Comparison of ENCODE assay signal across 2 cellular contexts in genomic region chr3:44132593-44132992, GRCh38.
TF ChIP-seq lines count a peak whose summit lies in the region.

No MANE protein-coding gene starts in this region.

TF ChIP-seq in IMR-90, 13 proteins besides CTCF, POLR2A, EP300 and RAD21:
- TF ChIP-seq ELK1 (IDR thresholded peaks at IDR 0.05; ENCODE audit: borderline replicate concordance, low read depth, low read length) = no peak
- peak; percentile 56 for TF ChIP-seq MAFK (IDR thresholded peaks at IDR 0.05; ENCODE audit: low read depth, low read length)
TF ChIP-seq in IMR-90: peak in this region for 1.

TF ChIP-seq in neural cell, 6 proteins besides CTCF, POLR2A, EP300 and RAD21 (continued from another document):
- TF ChIP-seq EZH2 (IDR thresholded peaks at IDR 0.05; ENCODE audit: borderline replicate concordance, insufficient read depth, low read length, poor library complexity, severe bottlenecking) = no peak
- TF ChIP-seq, protein P1, sequence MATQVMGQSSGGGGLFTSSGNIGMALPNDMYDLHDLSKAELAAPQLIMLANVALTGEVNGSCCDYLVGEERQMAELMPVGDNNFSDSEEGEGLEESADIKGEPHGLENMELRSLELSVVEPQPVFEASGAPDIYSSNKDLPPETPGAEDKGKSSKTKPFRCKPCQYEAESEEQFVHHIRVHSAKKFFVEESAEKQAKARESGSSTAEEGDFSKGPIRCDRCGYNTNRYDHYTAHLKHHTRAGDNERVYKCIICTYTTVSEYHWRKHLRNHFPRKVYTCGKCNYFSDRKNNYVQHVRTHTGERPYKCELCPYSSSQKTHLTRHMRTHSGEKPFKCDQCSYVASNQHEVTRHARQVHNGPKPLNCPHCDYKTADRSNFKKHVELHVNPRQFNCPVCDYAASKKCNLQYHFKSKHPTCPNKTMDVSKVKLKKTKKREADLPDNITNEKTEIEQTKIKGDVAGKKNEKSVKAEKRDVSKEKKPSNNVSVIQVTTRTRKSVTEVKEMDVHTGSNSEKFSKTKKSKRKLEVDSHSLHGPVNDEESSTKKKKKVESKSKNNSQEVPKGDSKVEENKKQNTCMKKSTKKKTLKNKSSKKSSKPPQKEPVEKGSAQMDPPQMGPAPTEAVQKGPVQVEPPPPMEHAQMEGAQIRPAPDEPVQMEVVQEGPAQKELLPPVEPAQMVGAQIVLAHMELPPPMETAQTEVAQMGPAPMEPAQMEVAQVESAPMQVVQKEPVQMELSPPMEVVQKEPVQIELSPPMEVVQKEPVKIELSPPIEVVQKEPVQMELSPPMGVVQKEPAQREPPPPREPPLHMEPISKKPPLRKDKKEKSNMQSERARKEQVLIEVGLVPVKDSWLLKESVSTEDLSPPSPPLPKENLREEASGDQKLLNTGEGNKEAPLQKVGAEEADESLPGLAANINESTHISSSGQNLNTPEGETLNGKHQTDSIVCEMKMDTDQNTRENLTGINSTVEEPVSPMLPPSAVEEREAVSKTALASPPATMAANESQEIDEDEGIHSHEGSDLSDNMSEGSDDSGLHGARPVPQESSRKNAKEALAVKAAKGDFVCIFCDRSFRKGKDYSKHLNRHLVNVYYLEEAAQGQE (IDR thresholded peaks at IDR 0.05; ENCODE audit: borderline replicate concordance) = peak; percentile 64
TF ChIP-seq in neural cell: peak in this region for 3.
